12 cellular contexts compared by ENCODE assay signal in the genomic region with DNA sequence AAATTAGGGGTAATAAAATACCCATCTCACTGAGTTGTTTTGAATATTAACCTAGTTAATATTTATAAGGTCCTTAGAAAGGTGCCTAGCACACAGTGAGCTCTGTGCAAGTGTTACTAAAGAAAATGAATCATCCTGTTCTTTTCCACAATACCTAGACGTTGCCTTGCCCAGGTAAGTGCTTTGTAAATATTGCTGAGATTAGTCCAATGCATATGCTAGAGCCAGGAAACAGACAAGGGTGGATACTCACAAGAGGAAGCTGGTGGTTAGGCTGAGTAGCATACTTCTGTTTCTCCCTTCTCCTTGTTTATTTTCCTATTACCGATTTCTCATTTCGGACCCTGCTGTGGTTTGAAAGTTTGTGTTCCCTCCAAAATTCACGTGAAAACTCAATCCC. TPM values are rescaled to one million over a fixed set of nuclear protein-coding genes. Genes with fewer than 3 reads are reported as not detected.
DNase-seq lines count a peak whose midpoint lies in the region; ATAC-seq and TF ChIP-seq lines count a peak whose summit lies in the region.
"Had no signal": no experiment of that assay in that cellular context is flagged by ENCODE, and none has a peak within 500 bp of the region (broad histone marks: within the 10 kb centered on the region; RNA-seq: fewer than 3 reads in every experiment).

No MANE protein-coding gene starts in this region.

- H3K27me3 ChIP-seq in duodenal mucosa (ENCODE audit: control insufficient read depth in 1 of 2, insufficient read depth in 2 of 2, low read length in 2 of 2), result no peaks in the 10 kb centered on the region
- no peaks in the 10 kb centered on the region for H3K27me3 ChIP-seq in smooth muscle cell (ENCODE audit: low read depth)
- no peaks in the 10 kb centered on the region for H3K27me3 ChIP-seq in uterus

- peaks cover 12% of the 10 kb centered on the region for H3F3A ChIP-seq in smooth muscle cell (ENCODE audit: low read depth)

- H2AFZ ChIP-seq in smooth muscle cell (ENCODE audit: low read depth), result no peak overlapping the region

- peak; percentile 66 for DNase-seq in LoVo (ENCODE audit: low spot score)
- peak; percentile 94 for DNase-seq in NCI-H526 treated with DMSO at 0.1 percent for 48 hours (lab: John Stamatoyannopoulos, UW)
- no peak for DNase-seq in smooth muscle cell (lab: John Stamatoyannopoulos, UW; ENCODE audit: unreplicated experiment)
- no peak for DNase-seq in activated T-cell treated with anti-CD3 and anti-CD28 coated beads, Interleukin-2, amount 50 U/mL, for 1 hour
- no peak for DNase-seq in uterus
- DNase-seq: naive thymus-derived CD4-positive, alpha-beta T cell; right cardiac atrium had no signal

- no peak overlapping the region for H3K9ac ChIP-seq in duodenal mucosa (ENCODE audit: low read depth in 1 of 2, low read length in 2 of 2)
- no peak overlapping the region for H3K9ac ChIP-seq in smooth muscle cell (ENCODE audit: low read depth)

- intact Hi-C loops in uterus (cut with DNase I; ENCODE audit: low total_unique reads), result no loop called here

- no peak overlapping the region for H3K4me2 ChIP-seq in smooth muscle cell

- ATAC-seq in HG03432 (IDR thresholded peaks at IDR 0.05; ENCODE audit: unreplicated experiment) (no peak), GM21515 (IDR thresholded peaks at IDR 0.05; ENCODE audit: unreplicated experiment) (no peak)
- ATAC-seq: activated naive CD4-positive, alpha-beta T cell treated with anti-CD3 and anti-CD28 coated beads, Interleukin-2, amount 50 U/mL, for 72 hours; naive thymus-derived CD4-positive, alpha-beta T cell; right cardiac atrium had no signal

- H3K36me3 ChIP-seq in duodenal mucosa (ENCODE audit: control insufficient read depth in 1 of 2, insufficient read depth in 2 of 2, low read length in 2 of 2) (no peaks in the 10 kb centered on the region), smooth muscle cell (ENCODE audit: low read depth) (no peaks in the 10 kb centered on the region), uterus (no peaks in the 10 kb centered on the region)

- 75% methylated on average over 4 of the region's 4 CpGs for WGBS in smooth muscle cell (ENCODE audit: low lambda C conversion rate)

- H3K9me3 ChIP-seq in duodenal mucosa (ENCODE audit: control insufficient read depth in 1 of 2, low read length in 2 of 2) (no peaks in the 10 kb centered on the region), smooth muscle cell (replicated peaks; ENCODE audit: low read depth) (no peaks in the 10 kb centered on the region), uterus (no peaks in the 10 kb centered on the region)

- H3K4me3 ChIP-seq in duodenal mucosa (ENCODE audit: low read depth in 1 of 2, low read length in 2 of 2), result no peak overlapping the region
- H3K4me3 ChIP-seq in smooth muscle cell, result no peak overlapping the region
- H3K4me3 ChIP-seq in uterus, result no peak overlapping the region

- no peaks in the 10 kb centered on the region for H4K20me1 ChIP-seq in smooth muscle cell (ENCODE audit: low read depth)

- H3K4me1 ChIP-seq in duodenal mucosa (ENCODE audit: control insufficient read depth in 1 of 2, insufficient read depth in 2 of 2, low read length in 2 of 2) (peaks cover 44 to 54% of the 10 kb centered on the region in 2 donors), smooth muscle cell (ENCODE audit: low read depth) (peaks cover 8% of the 10 kb centered on the region), uterus (no peaks in the 10 kb centered on the region)

- no peaks in the 10 kb centered on the region for H3K79me2 ChIP-seq in smooth muscle cell (ENCODE audit: low read depth)

- H3K27ac ChIP-seq in duodenal mucosa (ENCODE audit: low read depth, low read length) (peak overlapping the region; percentile 45), smooth muscle cell (ENCODE audit: low read depth) (peak overlapping the region; percentile 31), uterus (no peak overlapping the region)

- no peak for TF ChIP-seq POLR2A in uterus (IDR thresholded peaks at IDR 0.05)

- TF ChIP-seq CTCF in smooth muscle cell (IDR thresholded peaks at IDR 0.05; ENCODE audit: borderline replicate concordance, insufficient read depth, poor library complexity, severe bottlenecking) (no peak), uterus (IDR thresholded peaks at IDR 0.05) (no peak)

RNA-seq across cellular contexts. Expression of a gene that starts 58.1 kb away (rescaled TPM):
- total RNA-seq in smooth muscle cell (2.2 and 4.8 TPM in 2 replicates), uterus (under 1 TPM in 1 of 4 donors, not detected in 3; 0.83 TPM)
- 1.2 and 3.2 TPM in 2 replicates for polyA plus RNA-seq in smooth muscle cell
- total RNA-seq: right cardiac atrium, subcutaneous adipose tissue had no signal
- polyA plus RNA-seq: naive thymus-derived CD4-positive, alpha-beta T cell; right cardiac atrium had no signal

Comparison
In these comparisons a context has a peak if more than half of its experiments do, and no peak if none do; other contexts are left out.
1. DNase-seq: peak in LoVo (single experiment) and NCI-H526 treated with DMSO at 0.1 percent for 48 hours (single experiment); none in smooth muscle cell (single experiment), activated T-cell treated with anti-CD3 and anti-CD28 coated beads, Interleukin-2, amount 50 U/mL, for 1 hour (single experiment) and uterus (0 of 2).
2. H3K27ac ChIP-seq: peak in duodenal mucosa (single experiment) and smooth muscle cell (single experiment); none in uterus (0 of 2).